Comparison of ENCODE assay signal across 1 cellular context in the genomic region with DNA sequence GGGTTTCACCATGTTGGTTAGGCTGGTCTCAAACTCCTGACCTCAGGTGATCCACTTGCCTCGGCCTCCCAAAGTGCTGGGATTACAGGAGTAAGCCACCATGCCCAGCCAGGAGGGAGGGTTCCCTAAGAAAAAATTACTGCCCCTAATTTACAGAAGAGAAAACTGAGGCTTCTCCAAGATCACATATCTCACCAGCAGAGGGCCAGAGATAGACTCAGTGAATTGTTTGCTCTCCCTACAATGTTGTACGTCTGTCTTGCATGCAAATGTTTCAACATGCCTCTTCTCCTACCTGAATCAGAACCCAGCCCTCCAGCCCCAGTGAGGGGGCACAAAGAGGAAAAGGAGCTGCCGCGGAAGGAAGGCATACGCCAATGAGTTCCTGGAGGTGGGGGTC.
TF ChIP-seq lines count a peak whose summit lies in the region.

No MANE protein-coding gene starts in this region.

TF ChIP-seq in GM12878, 131 proteins besides CTCF, POLR2A, EP300 and RAD21 (continued from another document):
- no peak for TF ChIP-seq SMAD5 (IDR thresholded peaks at IDR 0.05; ENCODE audit: low read depth)
- TF ChIP-seq, protein P1, sequence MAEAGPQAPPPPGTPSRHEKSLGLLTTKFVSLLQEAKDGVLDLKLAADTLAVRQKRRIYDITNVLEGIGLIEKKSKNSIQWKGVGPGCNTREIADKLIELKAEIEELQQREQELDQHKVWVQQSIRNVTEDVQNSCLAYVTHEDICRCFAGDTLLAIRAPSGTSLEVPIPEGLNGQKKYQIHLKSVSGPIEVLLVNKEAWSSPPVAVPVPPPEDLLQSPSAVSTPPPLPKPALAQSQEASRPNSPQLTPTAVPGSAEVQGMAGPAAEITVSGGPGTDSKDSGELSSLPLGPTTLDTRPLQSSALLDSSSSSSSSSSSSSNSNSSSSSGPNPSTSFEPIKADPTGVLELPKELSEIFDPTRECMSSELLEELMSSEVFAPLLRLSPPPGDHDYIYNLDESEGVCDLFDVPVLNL (IDR thresholded peaks at IDR 0.05; ENCODE audit: low read depth, low read length), result no peak
- TF ChIP-seq KLF5 (IDR thresholded peaks at IDR 0.05; ENCODE audit: partially characterized antibody), result no peak
- TF ChIP-seq RBBP5 (conservative IDR thresholded peaks at IDR 0.05), result no peak
- TF ChIP-seq, protein P2, sequence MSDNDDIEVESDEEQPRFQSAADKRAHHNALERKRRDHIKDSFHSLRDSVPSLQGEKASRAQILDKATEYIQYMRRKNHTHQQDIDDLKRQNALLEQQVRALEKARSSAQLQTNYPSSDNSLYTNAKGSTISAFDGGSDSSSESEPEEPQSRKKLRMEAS (IDR thresholded peaks at IDR 0.05; ENCODE audit: low read depth, low read length), result no peak
- no peak for TF ChIP-seq ZNF217 (IDR thresholded peaks at IDR 0.05)
- TF ChIP-seq PAX5 (IDR thresholded peaks at IDR 0.05; ENCODE audit: borderline replicate concordance, low read depth, low read length), result no peak
- TF ChIP-seq SRF (IDR thresholded peaks at IDR 0.05; ENCODE audit: low read depth in 2 of 2, low read length in 2 of 2), result no peak
- no peak for TF ChIP-seq NR2C1 (IDR thresholded peaks at IDR 0.05)
- no peak for TF ChIP-seq GABPA (IDR thresholded peaks at IDR 0.05; ENCODE audit: low read depth)
- no peak for TF ChIP-seq BRCA1 (IDR thresholded peaks at IDR 0.05; ENCODE audit: low read depth, low read length)
- TF ChIP-seq TAF1 (IDR thresholded peaks at IDR 0.05; ENCODE audit: borderline replicate concordance, low read depth, low read length), result no peak
- TF ChIP-seq ATF7 (IDR thresholded peaks at IDR 0.05; ENCODE audit: low read depth), result no peak
- no peak; the same call in 1 of the 2 replicates for TF ChIP-seq SMC3 (IDR thresholded peaks at IDR 0.05; ENCODE audit: borderline replicate concordance, low read length)
